Comparison of ENCODE assay signal across 18 cellular contexts in genomic region chr22:20579273-20580120, GRCh38.
DNase-seq lines count a peak whose midpoint lies in the region; ATAC-seq and TF ChIP-seq lines count a peak whose summit lies in the region.
"Had no signal": no experiment of that assay in that cellular context is flagged by ENCODE, and none has a peak within 500 bp of the region (broad histone marks: within the 10 kb centered on the region; RNA-seq: fewer than 3 reads in every experiment).

No MANE protein-coding gene starts in this region.

- H3K14ac ChIP-seq in IMR-90 (replicated peaks; ENCODE audit: low read depth, low read length): no peak overlapping the region

- H3K27ac ChIP-seq in IMR-90 (ENCODE audit: insufficient read depth, low read length) (no peak overlapping the region), spleen (peak overlapping the region in 1 of 8 donors; percentile 21)
- H3K27ac ChIP-seq: PC-9 had no signal

- H3K36me3 ChIP-seq in IMR-90 (ENCODE audit: control insufficient read depth, insufficient read depth, low read length): peaks cover 88% of the 10 kb centered on the region
- peaks cover 15 to 100% (median 93%) of the 10 kb centered on the region in 6 donors for H3K36me3 ChIP-seq in spleen

- BruUV-seq in IMR-90 (replicated peaks; lab: Mats Ljungman, UMichigan): no TSS peak

- peak overlapping the region; percentile 15 for H2AK9ac ChIP-seq in IMR-90 (replicated peaks; ENCODE audit: low read depth, low read length, poor library complexity)

- no peaks in the 10 kb centered on the region for H3K9me3 Mint-ChIP-seq in activated naive CD4-positive, alpha-beta T cell treated with anti-CD3 and anti-CD28 coated beads, Interleukin-2, amount 50 U/mL, for 72 hours
- H3K9me3 Mint-ChIP-seq in central memory CD8-positive, alpha-beta T cell: no peaks in the 10 kb centered on the region
- no peaks in the 10 kb centered on the region for H3K9me3 Mint-ChIP-seq in progenitor cell of endocrine pancreas (ENCODE audit: low read depth)

- TF ChIP-seq CTCF in IMR-90 (conservative IDR thresholded peaks at IDR 0.05; ENCODE audit: low read depth, low read length) (no peak), spleen (IDR thresholded peaks at IDR 0.05 in 8 of 11, conservative IDR thresholded peaks at IDR 0.05 in 3 of 11) (no peak), progenitor cell of endocrine pancreas (IDR thresholded peaks at IDR 0.05; ENCODE audit: unreplicated experiment) (no peak)

- no peak for ATAC-seq in activated naive CD4-positive, alpha-beta T cell treated with anti-CD3 and anti-CD28 coated beads, Interleukin-2, amount 50 U/mL, for 72 hours
- ATAC-seq in IMR-90 (ENCODE audit: low read depth): no peak
- no peak for ATAC-seq in central memory CD8-positive, alpha-beta T cell (replicated peaks; ENCODE audit: extremely low read depth, poor library complexity, severe bottlenecking)
- no peak for ATAC-seq in HG03095 (IDR thresholded peaks at IDR 0.05; ENCODE audit: unreplicated experiment)
- ATAC-seq: GM12878, sciatic nerve, SK-N-SH treated with all-trans-retinoic acid at 6 μM for 48 hours had no signal

- in situ Hi-C loops in IMR-90 (cut with MboI; ENCODE audit: low sequenced_read_pairs): no loop called here

- no peak for TF ChIP-seq RAD21 in IMR-90 (IDR thresholded peaks at IDR 0.05; ENCODE audit: low read length)

- no peaks in the 10 kb centered on the region for H3K27me3 Mint-ChIP-seq in central memory CD8-positive, alpha-beta T cell
- H3K27me3 Mint-ChIP-seq in progenitor cell of endocrine pancreas: no peaks in the 10 kb centered on the region

- H4K8ac ChIP-seq in IMR-90 (ENCODE audit: low read depth in 2 of 2, low read length in 2 of 2): no peak overlapping the region

- no peak overlapping the region for H2BK120ac ChIP-seq in IMR-90 (ENCODE audit: low read depth, low read length)

- no peak overlapping the region for H3K4me3 Mint-ChIP-seq in central memory CD8-positive, alpha-beta T cell
- no peak overlapping the region for H3K4me3 Mint-ChIP-seq in progenitor cell of endocrine pancreas (ENCODE audit: low read depth)

- no peak overlapping the region for H3K4me3 ChIP-seq in IMR-90 (ENCODE audit: insufficient read depth, low read depth, low read length)
- H3K4me3 ChIP-seq in spleen: no peak overlapping the region
- H3K4me3 ChIP-seq: GM12878, PC-9 had no signal

- H2BK20ac ChIP-seq in IMR-90 (ENCODE audit: low read depth, low read length): no peak overlapping the region

- no peak overlapping the region for H2AK5ac ChIP-seq in IMR-90 (ENCODE audit: low read depth, low read length)

- H4K5ac ChIP-seq in IMR-90 (ENCODE audit: low read depth, low read length): no peak overlapping the region

- no peak overlapping the region for H4K91ac ChIP-seq in IMR-90 (ENCODE audit: insufficient read depth, low read depth, low read length)

- no peak overlapping the region for H3K4ac ChIP-seq in IMR-90 (ENCODE audit: low read depth, low read length)

- no CpG with 5 or more reads among the region's 14 CpGs for WGBS in IMR-90 (ENCODE audit: extremely low coverage in 2 of 2, insufficient read length in 1 of 2), 2 experiments
- 84 to 94% (median 90%) methylated on average over 7 to 14 of the region's 14 CpGs for WGBS in spleen, 5 donors

- H3K9me3 ChIP-seq in IMR-90 (ENCODE audit: control insufficient read depth, insufficient read depth, low read length) (no peaks in the 10 kb centered on the region), spleen (no peaks in the 10 kb centered on the region)

- CTCF ChIA-PET in IMR-90 (lab: Yijun Ruan, JAX): no interaction called here

- H3K9me1 ChIP-seq in IMR-90 (ENCODE audit: insufficient read depth, low read length): peaks cover 6% of the 10 kb centered on the region; the same call in 1 of the 2 replicates

- no peak for TF ChIP-seq POLR2A in IMR-90 (IDR thresholded peaks at IDR 0.05; ENCODE audit: low read depth, low read length)
- TF ChIP-seq POLR2A in spleen (IDR thresholded peaks at IDR 0.05): no peak

- peak overlapping the region; percentile 42 to 90 for H3K27ac Mint-ChIP-seq in activated naive CD4-positive, alpha-beta T cell treated with anti-CD3 and anti-CD28 coated beads, Interleukin-2, amount 50 U/mL, for 72 hours
- peak overlapping the region; percentile 77 for H3K27ac Mint-ChIP-seq in central memory CD8-positive, alpha-beta T cell (ENCODE audit: low read depth)
- no peak overlapping the region for H3K27ac Mint-ChIP-seq in progenitor cell of endocrine pancreas

- no peak for DNase-seq in activated naive CD4-positive, alpha-beta T cell treated with anti-CD3 and anti-CD28 coated beads, Interleukin-2, amount 50 U/mL, for 72 hours (ENCODE audit: low spot score in 2 of 2)
- DNase-seq in activated naive CD4-positive, alpha-beta T cell (lab: John Stamatoyannopoulos, UW): no peak
- DNase-seq in IMR-90 (no peak), spleen (peak; percentile 64), progenitor cell of endocrine pancreas (ENCODE audit: low spot score, unreplicated experiment) (no peak), activated gamma-delta T cell (lab: John Stamatoyannopoulos, UW) (no peak)
- no peak for DNase-seq in central memory CD8-positive, alpha-beta T cell (ENCODE audit: low spot score in 2 of 2)
- DNase-seq: activated CD4-positive, alpha-beta T cell treated with anti-CD3 and anti-CD28 coated beads for 48 hours; aorta; GDM1; MM.1S; occipital lobe; PC-9; stimulated activated CD4-positive, alpha-beta T cell treated with anti-CD3 and anti-CD28 coated beads, Interleukin-2, amount 100 ng/mL, for 24 hours had no signal

- H2AFZ ChIP-seq in IMR-90 (replicated peaks; ENCODE audit: low read length, poor library complexity): no peak overlapping the region
- H2AFZ ChIP-seq: PC-9 had no signal

- H3K4me1 ChIP-seq in IMR-90 (ENCODE audit: control insufficient read depth, insufficient read depth, low read length): no peaks in the 10 kb centered on the region
- H3K4me1 ChIP-seq in spleen: peaks cover 0 to 35% (median 9%) of the 10 kb centered on the region in 6 donors

- H3K4me1 Mint-ChIP-seq in central memory CD8-positive, alpha-beta T cell: peaks cover 29% of the 10 kb centered on the region
- no peaks in the 10 kb centered on the region for H3K4me1 Mint-ChIP-seq in progenitor cell of endocrine pancreas (ENCODE audit: low read depth)

- H2BK5ac ChIP-seq in IMR-90 (ENCODE audit: low read depth, low read length, poor library complexity, severe bottlenecking): no peak overlapping the region

- intact Hi-C loops in IMR-90 (cut with micrococcal nuclease): no loop called here
- intact Hi-C loops in spleen (cut with DNase I; ENCODE audit: low total_unique reads): no loop called here

- no peak overlapping the region for H3K56ac ChIP-seq in IMR-90 (ENCODE audit: extremely low read depth, insufficient read depth, low read length)

- peaks cover 52 to 74% of the 10 kb centered on the region in 2 experiments for H3K79me1 ChIP-seq in IMR-90 (ENCODE audit: low read depth in 1 of 2, low read length in 2 of 2)

- peaks cover 62% of the 10 kb centered on the region for H4K20me1 ChIP-seq in IMR-90 (ENCODE audit: insufficient read depth, low read length)

- H3K9ac ChIP-seq in IMR-90 (ENCODE audit: low read depth, low read length): no peak overlapping the region

- dilution Hi-C loops in IMR-90 (cut with HindIII; ENCODE audit: low sequenced_read_pairs, unreplicated experiment): no loop called here

- H3K4me2 ChIP-seq in IMR-90 (ENCODE audit: low read depth, low read length): no peak overlapping the region
- H3K4me2 ChIP-seq: PC-9 had no signal

- H2BK15ac ChIP-seq in IMR-90 (ENCODE audit: low read depth, low read length): no peak overlapping the region

- H3K23ac ChIP-seq in IMR-90 (ENCODE audit: low read depth, low read length): no peak overlapping the region

- H3K27me3 ChIP-seq in IMR-90 (ENCODE audit: control insufficient read depth, insufficient read depth, low read length) (no peaks in the 10 kb centered on the region), spleen (replicated peaks in 1 of 7) (no peaks in the 10 kb centered on the region)

- POLR2A ChIA-PET in IMR-90 (lab: Charles Lee; ENCODE audit: unreplicated experiment): interaction anchor here (0.6 kb wide), 1 partner anchor 52 kb away, joined by 3 read pairs; no protein-coding TSS in a partner anchor

- no peak overlapping the region for H3K18ac ChIP-seq in IMR-90 (ENCODE audit: low read depth, low read length)

- H3K36me3 Mint-ChIP-seq in activated naive CD4-positive, alpha-beta T cell treated with anti-CD3 and anti-CD28 coated beads, Interleukin-2, amount 50 U/mL, for 72 hours: peaks cover 5% of the 10 kb centered on the region in 2 donors
- peaks cover 48% of the 10 kb centered on the region for H3K36me3 Mint-ChIP-seq in central memory CD8-positive, alpha-beta T cell (ENCODE audit: insufficient read depth)
- peaks cover 8% of the 10 kb centered on the region for H3K36me3 Mint-ChIP-seq in progenitor cell of endocrine pancreas (ENCODE audit: insufficient read depth)

TF ChIP-seq in IMR-90, 13 proteins besides CTCF, POLR2A, EP300 and RAD21 (continues in another document):
- TF ChIP-seq CHD1 (IDR thresholded peaks at IDR 0.05; ENCODE audit: low read depth, low read length) (no peak), MXI1 (IDR thresholded peaks at IDR 0.05; ENCODE audit: borderline replicate concordance, low read depth, low read length) (no peak), BHLHE40 (IDR thresholded peaks at IDR 0.05; ENCODE audit: low read depth, low read length) (no peak), CEBPB (IDR thresholded peaks at IDR 0.05; ENCODE audit: low read depth, low read length) (no peak), ELK1 (IDR thresholded peaks at IDR 0.05; ENCODE audit: borderline replicate concordance, low read depth, low read length) (no peak), USF2 (IDR thresholded peaks at IDR 0.05; ENCODE audit: low read depth, low read length) (no peak), FOS (IDR thresholded peaks at IDR 0.05; ENCODE audit: low read depth, low read length) (no peak), NFE2L2 (IDR thresholded peaks at IDR 0.05; ENCODE audit: low read depth, low read length) (no peak), SMC3 (IDR thresholded peaks at IDR 0.05; ENCODE audit: low read depth, low read length) (no peak)
